Comparison of ENCODE assay signal across 9 cellular contexts in genomic region chr12:47302111-47302597, GRCh38.
DNase-seq lines count a peak whose midpoint lies in the region; ATAC-seq, FAIRE-seq and TF ChIP-seq lines count a peak whose summit lies in the region.
"Had no signal": no experiment of that assay in that cellular context is flagged by ENCODE, and none has a peak within 500 bp of the region (broad histone marks: within the 10 kb centered on the region; RNA-seq: fewer than 3 reads in every experiment).

No MANE protein-coding gene starts in this region.

- no peak overlapping the region for H3K4me3 ChIP-seq in epithelial cell of proximal tubule (ENCODE audit: low read depth, low read length)
- H3K4me3 ChIP-seq: dorsolateral prefrontal cortex had no signal

- ATAC-seq in GM19351 (IDR thresholded peaks at IDR 0.05; ENCODE audit: unreplicated experiment) (peak; percentile 89), HG03196 (IDR thresholded peaks at IDR 0.05; ENCODE audit: unreplicated experiment) (peak; percentile 65), HG03097 (IDR thresholded peaks at IDR 0.05; ENCODE audit: low FRiP score, unreplicated experiment) (no peak)

- TF ChIP-seq POLR2A in GM12891 (IDR thresholded peaks at IDR 0.05; ENCODE audit: low read depth, low read length): no peak

- DNase-seq in DMS53 (lab: John Stamatoyannopoulos, UW): peak; percentile 82
- peak; percentile 20 for DNase-seq in epithelial cell of proximal tubule (ENCODE audit: low read depth)
- DNase-seq in GM12891 (ENCODE audit: insufficient read length, low spot score): no peak
- no peak for DNase-seq in NAMALWA (ENCODE audit: low spot score)
- DNase-seq in NCI-H2227 (lab: John Stamatoyannopoulos, UW; ENCODE audit: unreplicated experiment): no peak
- DNase-seq: dorsolateral prefrontal cortex had no signal

- no peak for FAIRE-seq in GM12891 (lab: Jason Lieb, UNC)

- TF ChIP-seq CTCF in epithelial cell of proximal tubule (conservative IDR thresholded peaks at IDR 0.05; ENCODE audit: low read depth, low read length): no peak

TF ChIP-seq in GM12891, 5 proteins besides CTCF, POLR2A, EP300 and RAD21:
- TF ChIP-seq TAF1 (IDR thresholded peaks at IDR 0.05; ENCODE audit: low read depth, low read length): no peak
- no peak for TF ChIP-seq POLR2AphosphoS5 (IDR thresholded peaks at IDR 0.05; ENCODE audit: low read depth, low read length)
- TF ChIP-seq PAX5 (IDR thresholded peaks at IDR 0.05; ENCODE audit: insufficient read depth, low read length, severe bottlenecking): no peak
- no peak for TF ChIP-seq SPI1 (IDR thresholded peaks at IDR 0.05; ENCODE audit: low read depth, low read length)
- TF ChIP-seq POU2F2 (IDR thresholded peaks at IDR 0.05; ENCODE audit: low read depth, low read length): no peak

Comparison
In these comparisons a context has a peak if more than half of its experiments do, and no peak if none do; other contexts are left out.
1. DNase-seq: peak in DMS53 (single experiment) and epithelial cell of proximal tubule (single experiment); none in GM12891 (single experiment), NAMALWA (single experiment) and NCI-H2227 (single experiment).